Comparison of ENCODE assay signal across 1 cellular context in genomic region chr11:68658661-68659060, GRCh38.
TF ChIP-seq lines count a peak whose summit lies in the region.

No MANE protein-coding gene starts in this region.

TF ChIP-seq in GM23338, 12 proteins besides CTCF, POLR2A, EP300 and RAD21 (continued from another document):
- TF ChIP-seq, protein P1, sequence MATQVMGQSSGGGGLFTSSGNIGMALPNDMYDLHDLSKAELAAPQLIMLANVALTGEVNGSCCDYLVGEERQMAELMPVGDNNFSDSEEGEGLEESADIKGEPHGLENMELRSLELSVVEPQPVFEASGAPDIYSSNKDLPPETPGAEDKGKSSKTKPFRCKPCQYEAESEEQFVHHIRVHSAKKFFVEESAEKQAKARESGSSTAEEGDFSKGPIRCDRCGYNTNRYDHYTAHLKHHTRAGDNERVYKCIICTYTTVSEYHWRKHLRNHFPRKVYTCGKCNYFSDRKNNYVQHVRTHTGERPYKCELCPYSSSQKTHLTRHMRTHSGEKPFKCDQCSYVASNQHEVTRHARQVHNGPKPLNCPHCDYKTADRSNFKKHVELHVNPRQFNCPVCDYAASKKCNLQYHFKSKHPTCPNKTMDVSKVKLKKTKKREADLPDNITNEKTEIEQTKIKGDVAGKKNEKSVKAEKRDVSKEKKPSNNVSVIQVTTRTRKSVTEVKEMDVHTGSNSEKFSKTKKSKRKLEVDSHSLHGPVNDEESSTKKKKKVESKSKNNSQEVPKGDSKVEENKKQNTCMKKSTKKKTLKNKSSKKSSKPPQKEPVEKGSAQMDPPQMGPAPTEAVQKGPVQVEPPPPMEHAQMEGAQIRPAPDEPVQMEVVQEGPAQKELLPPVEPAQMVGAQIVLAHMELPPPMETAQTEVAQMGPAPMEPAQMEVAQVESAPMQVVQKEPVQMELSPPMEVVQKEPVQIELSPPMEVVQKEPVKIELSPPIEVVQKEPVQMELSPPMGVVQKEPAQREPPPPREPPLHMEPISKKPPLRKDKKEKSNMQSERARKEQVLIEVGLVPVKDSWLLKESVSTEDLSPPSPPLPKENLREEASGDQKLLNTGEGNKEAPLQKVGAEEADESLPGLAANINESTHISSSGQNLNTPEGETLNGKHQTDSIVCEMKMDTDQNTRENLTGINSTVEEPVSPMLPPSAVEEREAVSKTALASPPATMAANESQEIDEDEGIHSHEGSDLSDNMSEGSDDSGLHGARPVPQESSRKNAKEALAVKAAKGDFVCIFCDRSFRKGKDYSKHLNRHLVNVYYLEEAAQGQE (IDR thresholded peaks at IDR 0.05; ENCODE audit: unreplicated experiment) = no peak
